In the genomic region with DNA sequence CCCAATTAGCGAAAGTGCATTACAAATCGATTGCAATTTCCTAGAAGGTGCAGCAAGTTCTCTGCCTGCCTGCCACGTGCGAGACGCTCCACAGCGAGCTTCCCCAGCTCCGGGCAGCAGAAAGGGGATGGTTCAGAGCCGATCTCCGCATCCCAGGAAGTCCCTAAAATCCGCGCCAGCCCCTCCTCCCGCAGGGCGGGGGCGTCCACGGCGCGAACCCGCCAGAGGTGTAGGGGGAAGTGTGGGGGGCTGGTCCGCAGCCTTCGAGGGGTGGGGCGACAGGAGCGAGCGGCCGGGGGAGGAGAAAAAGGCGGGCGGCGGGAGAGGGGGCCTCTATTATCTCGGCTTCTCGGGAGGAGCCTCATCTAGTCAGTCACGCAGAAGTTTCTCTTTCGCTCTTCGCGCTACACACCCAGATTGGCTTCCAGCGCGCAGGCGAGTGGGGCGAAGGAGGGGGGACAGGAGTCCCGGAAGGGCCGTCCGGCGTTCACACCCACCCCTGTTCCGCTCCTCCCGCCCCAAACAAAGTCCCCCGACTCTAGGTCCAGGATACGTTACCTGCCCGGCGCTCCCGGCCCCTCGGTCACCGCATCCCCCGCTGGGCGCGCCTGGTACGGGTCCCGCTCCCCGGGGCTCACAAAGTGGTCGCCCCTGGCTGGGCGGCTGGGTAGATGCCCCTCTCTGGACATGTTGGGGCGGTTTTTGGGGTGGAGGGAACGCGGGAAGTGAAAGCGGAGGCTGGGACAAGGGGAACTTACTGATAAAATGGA, we compare ENCODE assay signal across 1 cellular context.
TF ChIP-seq lines count a peak whose summit lies in the region.

No MANE protein-coding gene starts in this region.

TF ChIP-seq in K562, 482 proteins besides CTCF, POLR2A, EP300 and RAD21 (continued from another document and continues in another):
- TF ChIP-seq, protein P1, sequence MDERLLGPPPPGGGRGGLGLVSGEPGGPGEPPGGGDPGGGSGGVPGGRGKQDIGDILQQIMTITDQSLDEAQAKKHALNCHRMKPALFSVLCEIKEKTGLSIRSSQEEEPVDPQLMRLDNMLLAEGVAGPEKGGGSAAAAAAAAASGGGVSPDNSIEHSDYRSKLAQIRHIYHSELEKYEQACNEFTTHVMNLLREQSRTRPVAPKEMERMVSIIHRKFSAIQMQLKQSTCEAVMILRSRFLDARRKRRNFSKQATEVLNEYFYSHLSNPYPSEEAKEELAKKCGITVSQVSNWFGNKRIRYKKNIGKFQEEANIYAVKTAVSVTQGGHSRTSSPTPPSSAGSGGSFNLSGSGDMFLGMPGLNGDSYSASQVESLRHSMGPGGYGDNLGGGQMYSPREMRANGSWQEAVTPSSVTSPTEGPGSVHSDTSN (CRISPR knock-in tag; IDR thresholded peaks at IDR 0.05; ENCODE audit: low read depth), result no peak
- TF ChIP-seq, protein P1 (tag; conservative IDR thresholded peaks at IDR 0.05; ENCODE audit: low read depth), result no peak
- no peak for TF ChIP-seq MCM2 (IDR thresholded peaks at IDR 0.05; ENCODE audit: low read depth)
- TF ChIP-seq XRCC5 (IDR thresholded peaks at IDR 0.05; ENCODE audit: low read depth, low read length), result no peak; the same call in 1 of the 2 replicates
- no peak for TF ChIP-seq SREBF1 (IDR thresholded peaks at IDR 0.05; ENCODE audit: borderline replicate concordance, low read depth, low read length)
- no peak for TF ChIP-seq ZKSCAN3 (CRISPR knock-in tag; IDR thresholded peaks at IDR 0.05)
- TF ChIP-seq PYGO2 (tag; IDR thresholded peaks at IDR 0.05), result no peak
- TF ChIP-seq TRIM24 (IDR thresholded peaks at IDR 0.05), result peak in 1 of 2 experiments; percentile 42; a peak in 1 of 4 replicates
- no peak for TF ChIP-seq HDAC8 (tag; IDR thresholded peaks at IDR 0.05)
- peak; percentile 64; the same call in 1 of the 2 replicates for TF ChIP-seq BRD4 (IDR thresholded peaks at IDR 0.05)
- TF ChIP-seq, protein P2, sequence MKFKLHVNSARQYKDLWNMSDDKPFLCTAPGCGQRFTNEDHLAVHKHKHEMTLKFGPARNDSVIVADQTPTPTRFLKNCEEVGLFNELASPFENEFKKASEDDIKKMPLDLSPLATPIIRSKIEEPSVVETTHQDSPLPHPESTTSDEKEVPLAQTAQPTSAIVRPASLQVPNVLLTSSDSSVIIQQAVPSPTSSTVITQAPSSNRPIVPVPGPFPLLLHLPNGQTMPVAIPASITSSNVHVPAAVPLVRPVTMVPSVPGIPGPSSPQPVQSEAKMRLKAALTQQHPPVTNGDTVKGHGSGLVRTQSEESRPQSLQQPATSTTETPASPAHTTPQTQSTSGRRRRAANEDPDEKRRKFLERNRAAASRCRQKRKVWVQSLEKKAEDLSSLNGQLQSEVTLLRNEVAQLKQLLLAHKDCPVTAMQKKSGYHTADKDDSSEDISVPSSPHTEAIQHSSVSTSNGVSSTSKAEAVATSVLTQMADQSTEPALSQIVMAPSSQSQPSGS (CRISPR knock-in tag; IDR thresholded peaks at IDR 0.05), result no peak
- peak; percentile 58 for TF ChIP-seq JUND (IDR thresholded peaks at IDR 0.05; ENCODE audit: borderline replicate concordance, low read depth, low read length)
- peak; percentile 34; the same call in 1 of the 3 replicates for TF ChIP-seq JUND (tag; IDR thresholded peaks at IDR 0.05; ENCODE audit: borderline replicate concordance, low read depth, low read length)
- no peak for TF ChIP-seq NEUROD1 (IDR thresholded peaks at IDR 0.05; ENCODE audit: borderline replicate concordance, low read depth, low read length, partially characterized antibody)
- TF ChIP-seq, protein P3, sequence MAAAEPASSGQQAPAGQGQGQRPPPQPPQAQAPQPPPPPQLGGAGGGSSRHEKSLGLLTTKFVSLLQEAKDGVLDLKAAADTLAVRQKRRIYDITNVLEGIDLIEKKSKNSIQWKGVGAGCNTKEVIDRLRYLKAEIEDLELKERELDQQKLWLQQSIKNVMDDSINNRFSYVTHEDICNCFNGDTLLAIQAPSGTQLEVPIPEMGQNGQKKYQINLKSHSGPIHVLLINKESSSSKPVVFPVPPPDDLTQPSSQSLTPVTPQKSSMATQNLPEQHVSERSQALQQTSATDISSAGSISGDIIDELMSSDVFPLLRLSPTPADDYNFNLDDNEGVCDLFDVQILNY (CRISPR knock-in tag; IDR thresholded peaks at IDR 0.05), result no peak; the same call in 1 of the 2 replicates
- TF ChIP-seq, protein P4, sequence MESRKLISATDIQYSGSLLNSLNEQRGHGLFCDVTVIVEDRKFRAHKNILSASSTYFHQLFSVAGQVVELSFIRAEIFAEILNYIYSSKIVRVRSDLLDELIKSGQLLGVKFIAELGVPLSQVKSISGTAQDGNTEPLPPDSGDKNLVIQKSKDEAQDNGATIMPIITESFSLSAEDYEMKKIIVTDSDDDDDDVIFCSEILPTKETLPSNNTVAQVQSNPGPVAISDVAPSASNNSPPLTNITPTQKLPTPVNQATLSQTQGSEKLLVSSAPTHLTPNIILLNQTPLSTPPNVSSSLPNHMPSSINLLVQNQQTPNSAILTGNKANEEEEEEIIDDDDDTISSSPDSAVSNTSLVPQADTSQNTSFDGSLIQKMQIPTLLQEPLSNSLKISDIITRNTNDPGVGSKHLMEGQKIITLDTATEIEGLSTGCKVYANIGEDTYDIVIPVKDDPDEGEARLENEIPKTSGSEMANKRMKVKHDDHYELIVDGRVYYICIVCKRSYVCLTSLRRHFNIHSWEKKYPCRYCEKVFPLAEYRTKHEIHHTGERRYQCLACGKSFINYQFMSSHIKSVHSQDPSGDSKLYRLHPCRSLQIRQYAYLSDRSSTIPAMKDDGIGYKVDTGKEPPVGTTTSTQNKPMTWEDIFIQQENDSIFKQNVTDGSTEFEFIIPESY (CRISPR knock-in tag; IDR thresholded peaks at IDR 0.05), result peak; percentile 32; the same call in 1 of the 2 replicates
- TF ChIP-seq TCFL5 (CRISPR knock-in tag; conservative IDR thresholded peaks at IDR 0.05), result no peak
- TF ChIP-seq SMAD1 (IDR thresholded peaks at IDR 0.05; ENCODE audit: low read depth, low read length, partially characterized antibody), result no peak
- TF ChIP-seq HDAC1 (IDR thresholded peaks at IDR 0.05), result peak in 1 of 2 experiments; percentile 84; a peak in 2 of 4 replicates
- no peak for TF ChIP-seq HEY1 (CRISPR knock-in tag; IDR thresholded peaks at IDR 0.05; ENCODE audit: borderline replicate concordance)
- peak; percentile 62; the same call in 1 of the 2 replicates for TF ChIP-seq ATF7 (IDR thresholded peaks at IDR 0.05)
- TF ChIP-seq GATAD2A (IDR thresholded peaks at IDR 0.05), result peak; percentile 43; the same call in 1 of the 2 replicates
- TF ChIP-seq CXXC5 (CRISPR knock-in tag; IDR thresholded peaks at IDR 0.05), result peak; percentile 89
- no peak for TF ChIP-seq RBM39 (optimal IDR thresholded peaks at IDR 0.05; ENCODE audit: low read depth, low read length)
- TF ChIP-seq CBX8 (IDR thresholded peaks at IDR 0.05; ENCODE audit: borderline replicate concordance, extremely low read depth, low read depth, low read length, poor library complexity, severe bottlenecking), result no peak
- TF ChIP-seq, protein P5, sequence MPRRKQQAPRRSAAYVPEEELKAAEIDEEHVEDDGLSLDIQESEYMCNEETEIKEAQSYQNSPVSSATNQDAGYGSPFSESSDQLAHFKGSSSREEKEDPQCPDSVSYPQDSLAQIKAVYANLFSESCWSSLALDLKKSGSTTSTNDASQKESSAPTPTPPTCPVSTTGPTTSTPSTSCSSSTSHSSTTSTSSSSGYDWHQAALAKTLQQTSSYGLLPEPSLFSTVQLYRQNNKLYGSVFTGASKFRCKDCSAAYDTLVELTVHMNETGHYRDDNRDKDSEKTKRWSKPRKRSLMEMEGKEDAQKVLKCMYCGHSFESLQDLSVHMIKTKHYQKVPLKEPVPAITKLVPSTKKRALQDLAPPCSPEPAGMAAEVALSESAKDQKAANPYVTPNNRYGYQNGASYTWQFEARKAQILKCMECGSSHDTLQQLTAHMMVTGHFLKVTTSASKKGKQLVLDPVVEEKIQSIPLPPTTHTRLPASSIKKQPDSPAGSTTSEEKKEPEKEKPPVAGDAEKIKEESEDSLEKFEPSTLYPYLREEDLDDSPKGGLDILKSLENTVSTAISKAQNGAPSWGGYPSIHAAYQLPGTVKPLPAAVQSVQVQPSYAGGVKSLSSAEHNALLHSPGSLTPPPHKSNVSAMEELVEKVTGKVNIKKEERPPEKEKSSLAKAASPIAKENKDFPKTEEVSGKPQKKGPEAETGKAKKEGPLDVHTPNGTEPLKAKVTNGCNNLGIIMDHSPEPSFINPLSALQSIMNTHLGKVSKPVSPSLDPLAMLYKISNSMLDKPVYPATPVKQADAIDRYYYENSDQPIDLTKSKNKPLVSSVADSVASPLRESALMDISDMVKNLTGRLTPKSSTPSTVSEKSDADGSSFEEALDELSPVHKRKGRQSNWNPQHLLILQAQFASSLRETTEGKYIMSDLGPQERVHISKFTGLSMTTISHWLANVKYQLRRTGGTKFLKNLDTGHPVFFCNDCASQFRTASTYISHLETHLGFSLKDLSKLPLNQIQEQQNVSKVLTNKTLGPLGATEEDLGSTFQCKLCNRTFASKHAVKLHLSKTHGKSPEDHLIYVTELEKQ (CRISPR knock-in tag; IDR thresholded peaks at IDR 0.05), result no peak
- TF ChIP-seq, protein P6, sequence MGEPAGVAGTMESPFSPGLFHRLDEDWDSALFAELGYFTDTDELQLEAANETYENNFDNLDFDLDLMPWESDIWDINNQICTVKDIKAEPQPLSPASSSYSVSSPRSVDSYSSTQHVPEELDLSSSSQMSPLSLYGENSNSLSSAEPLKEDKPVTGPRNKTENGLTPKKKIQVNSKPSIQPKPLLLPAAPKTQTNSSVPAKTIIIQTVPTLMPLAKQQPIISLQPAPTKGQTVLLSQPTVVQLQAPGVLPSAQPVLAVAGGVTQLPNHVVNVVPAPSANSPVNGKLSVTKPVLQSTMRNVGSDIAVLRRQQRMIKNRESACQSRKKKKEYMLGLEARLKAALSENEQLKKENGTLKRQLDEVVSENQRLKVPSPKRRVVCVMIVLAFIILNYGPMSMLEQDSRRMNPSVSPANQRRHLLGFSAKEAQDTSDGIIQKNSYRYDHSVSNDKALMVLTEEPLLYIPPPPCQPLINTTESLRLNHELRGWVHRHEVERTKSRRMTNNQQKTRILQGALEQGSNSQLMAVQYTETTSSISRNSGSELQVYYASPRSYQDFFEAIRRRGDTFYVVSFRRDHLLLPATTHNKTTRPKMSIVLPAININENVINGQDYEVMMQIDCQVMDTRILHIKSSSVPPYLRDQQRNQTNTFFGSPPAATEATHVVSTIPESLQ (CRISPR knock-in tag; IDR thresholded peaks at IDR 0.05), result no peak; the same call in 1 of the 2 replicates
- TF ChIP-seq HDAC2 (IDR thresholded peaks at IDR 0.05), result peak; percentile 88
- no peak for TF ChIP-seq HIVEP1 (CRISPR knock-in tag; IDR thresholded peaks at IDR 0.05)
- peak; percentile 53; the same call in 1 of the 2 replicates for TF ChIP-seq TAF7 (tag; IDR thresholded peaks at IDR 0.05)
- TF ChIP-seq CBX1 (IDR thresholded peaks at IDR 0.05; ENCODE audit: low read depth), result peak; percentile 81
- peak; percentile 12 for TF ChIP-seq HNRNPK (IDR thresholded peaks at IDR 0.05; ENCODE audit: low read depth, low read length, poor library complexity, severe bottlenecking)
- TF ChIP-seq FOXA3 (CRISPR knock-in tag; conservative IDR thresholded peaks at IDR 0.05 in 1 of 2, IDR thresholded peaks at IDR 0.05 in 1 of 2), result no peak
- TF ChIP-seq, protein P7, sequence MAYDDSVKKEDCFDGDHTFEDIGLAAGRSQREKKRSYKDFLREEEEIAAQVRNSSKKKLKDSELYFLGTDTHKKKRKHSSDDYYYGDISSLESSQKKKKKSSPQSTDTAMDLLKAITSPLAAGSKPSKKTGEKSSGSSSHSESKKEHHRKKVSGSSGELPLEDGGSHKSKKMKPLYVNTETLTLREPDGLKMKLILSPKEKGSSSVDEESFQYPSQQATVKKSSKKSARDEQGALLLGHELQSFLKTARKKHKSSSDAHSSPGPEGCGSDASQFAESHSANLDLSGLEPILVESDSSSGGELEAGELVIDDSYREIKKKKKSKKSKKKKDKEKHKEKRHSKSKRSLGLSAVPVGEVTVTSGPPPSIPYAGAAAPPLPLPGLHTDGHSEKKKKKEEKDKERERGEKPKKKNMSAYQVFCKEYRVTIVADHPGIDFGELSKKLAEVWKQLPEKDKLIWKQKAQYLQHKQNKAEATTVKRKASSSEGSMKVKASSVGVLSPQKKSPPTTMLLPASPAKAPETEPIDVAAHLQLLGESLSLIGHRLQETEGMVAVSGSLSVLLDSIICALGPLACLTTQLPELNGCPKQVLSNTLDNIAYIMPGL (CRISPR knock-in tag; IDR thresholded peaks at IDR 0.05), result peak; percentile 74
- no peak for TF ChIP-seq ZNF583 (CRISPR knock-in tag; IDR thresholded peaks at IDR 0.05)
- TF ChIP-seq, protein P8, sequence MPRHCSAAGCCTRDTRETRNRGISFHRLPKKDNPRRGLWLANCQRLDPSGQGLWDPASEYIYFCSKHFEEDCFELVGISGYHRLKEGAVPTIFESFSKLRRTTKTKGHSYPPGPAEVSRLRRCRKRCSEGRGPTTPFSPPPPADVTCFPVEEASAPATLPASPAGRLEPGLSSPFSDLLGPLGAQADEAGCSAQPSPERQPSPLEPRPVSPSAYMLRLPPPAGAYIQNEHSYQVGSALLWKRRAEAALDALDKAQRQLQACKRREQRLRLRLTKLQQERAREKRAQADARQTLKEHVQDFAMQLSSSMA (CRISPR knock-in tag; IDR thresholded peaks at IDR 0.05), result peak; percentile 47; the same call in 1 of the 2 replicates
- no peak for TF ChIP-seq DDX20 (tag; IDR thresholded peaks at IDR 0.05; ENCODE audit: low read depth)
- TF ChIP-seq BRCA1 (IDR thresholded peaks at IDR 0.05), result no peak
- no peak for TF ChIP-seq BRCA1 (CRISPR knock-in tag; IDR thresholded peaks at IDR 0.05)
- peak; percentile 63 for TF ChIP-seq RNF2 (IDR thresholded peaks at IDR 0.05)
- TF ChIP-seq CC2D1A (IDR thresholded peaks at IDR 0.05), result 0 out of 2 replicates have a peak, but pooled peaks have one; percentile 5
- peak; percentile 96 for TF ChIP-seq L3MBTL2 (IDR thresholded peaks at IDR 0.05)
- no peak for TF ChIP-seq CCAR2 (IDR thresholded peaks at IDR 0.05; ENCODE audit: low read depth, low read length)
- TF ChIP-seq, protein P9, sequence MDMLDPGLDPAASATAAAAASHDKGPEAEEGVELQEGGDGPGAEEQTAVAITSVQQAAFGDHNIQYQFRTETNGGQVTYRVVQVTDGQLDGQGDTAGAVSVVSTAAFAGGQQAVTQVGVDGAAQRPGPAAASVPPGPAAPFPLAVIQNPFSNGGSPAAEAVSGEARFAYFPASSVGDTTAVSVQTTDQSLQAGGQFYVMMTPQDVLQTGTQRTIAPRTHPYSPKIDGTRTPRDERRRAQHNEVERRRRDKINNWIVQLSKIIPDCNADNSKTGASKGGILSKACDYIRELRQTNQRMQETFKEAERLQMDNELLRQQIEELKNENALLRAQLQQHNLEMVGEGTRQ (CRISPR knock-in tag; IDR thresholded peaks at IDR 0.05), result no peak
- TF ChIP-seq JUNB (CRISPR knock-in tag; conservative IDR thresholded peaks at IDR 0.05), result no peak
- TF ChIP-seq TARDBP (IDR thresholded peaks at IDR 0.05), result no peak
